Comparison of ENCODE assay signal across 9 cellular contexts in genomic region chr16:89557230-89557935, GRCh38. TPM values are rescaled to one million over a fixed set of nuclear protein-coding genes. Genes with fewer than 3 reads are reported as not detected.
DNase-seq lines count a peak whose midpoint lies in the region; ATAC-seq and TF ChIP-seq lines count a peak whose summit lies in the region.
"Had no signal": no experiment of that assay in that cellular context is flagged by ENCODE, and none has a peak within 500 bp of the region (broad histone marks: within the 10 kb centered on the region; RNA-seq: fewer than 3 reads in every experiment).

No MANE protein-coding gene starts in this region.

- in situ Hi-C loops in SK-MEL-5 (cut with HindIII; ENCODE audit: low pct_unique_long_range_greater_than_20kb, low sequenced_read_pairs): no loop called here

- TF ChIP-seq POLR2A in tibial nerve (IDR thresholded peaks at IDR 0.05): no peak

- no peak overlapping the region for H4K5ac ChIP-seq in H9 (ENCODE audit: insufficient read length, low read depth, low read length)

- H3K4me3 ChIP-seq in parathyroid adenoma (ENCODE audit: low read depth, low read length) (no peak overlapping the region), tibial nerve (no peak overlapping the region)

- peak overlapping the region in 1 of 2 experiments; percentile 50; a peak in 2 of 5 replicates for H3K4me3 Mint-ChIP-seq in H9
- peak overlapping the region; percentile 43 for H3K4me3 Mint-ChIP-seq in activated naive CD4-positive, alpha-beta T cell treated with anti-CD3 and anti-CD28 coated beads, Interleukin-2, amount 10 ng/mL, durations not matched to agents 7 days and 5 days

- H3K27me3 ChIP-seq in H9 (ENCODE audit: insufficient read depth, low read length) (no peaks in the 10 kb centered on the region), parathyroid adenoma (ENCODE audit: control insufficient read depth, insufficient read depth, low read length) (no peaks in the 10 kb centered on the region), tibial nerve (no peaks in the 10 kb centered on the region)

- H3K27ac ChIP-seq in H9 (ENCODE audit: insufficient read length, low read depth, low read length) (no peak overlapping the region), parathyroid adenoma (no peak overlapping the region), tibial nerve (peak overlapping the region in 2 of 4 donors; percentile 26 to 42)

- no peaks in the 10 kb centered on the region; a peak in 1 of 5 replicates for H3K9me3 Mint-ChIP-seq in H9
- H3K9me3 Mint-ChIP-seq in activated naive CD4-positive, alpha-beta T cell treated with anti-CD3 and anti-CD28 coated beads, Interleukin-2, amount 10 ng/mL, durations not matched to agents 7 days and 5 days: no peaks in the 10 kb centered on the region

- peaks cover 10% of the 10 kb centered on the region; the same call in 1 of the 2 replicates for H3K79me2 ChIP-seq in H9 (ENCODE audit: insufficient read depth, low read length)
- H3K79me2 ChIP-seq in parathyroid adenoma: no peaks in the 10 kb centered on the region

- no peaks in the 10 kb centered on the region; the same call in 1 of the 2 replicates for H3K27me3 Mint-ChIP-seq in H9 (ENCODE audit: low read depth)
- no peaks in the 10 kb centered on the region for H3K27me3 Mint-ChIP-seq in activated naive CD4-positive, alpha-beta T cell treated with anti-CD3 and anti-CD28 coated beads, Interleukin-2, amount 10 ng/mL, durations not matched to agents 7 days and 5 days

- H2AFZ ChIP-seq in H9 (ENCODE audit: low read length) (no peak overlapping the region), parathyroid adenoma (no peak overlapping the region)

- no peak overlapping the region for H4K91ac ChIP-seq in H9 (ENCODE audit: insufficient read length, low read depth, low read length)

- peaks cover 13% of the 10 kb centered on the region for H3K23me2 ChIP-seq in H9 (ENCODE audit: insufficient read length, low read depth, low read length, poor library complexity, severe bottlenecking)

- no peak overlapping the region for H2BK5ac ChIP-seq in H9 (ENCODE audit: insufficient read length, low read length)

- H3K36me3 Mint-ChIP-seq in H9 (ENCODE audit: insufficient read depth in 1 of 3, low read depth in 3 of 3): peaks cover 19 to 58% (median 53%) of the 10 kb centered on the region in 3 experiments
- peaks cover 24% of the 10 kb centered on the region for H3K36me3 Mint-ChIP-seq in activated naive CD4-positive, alpha-beta T cell treated with anti-CD3 and anti-CD28 coated beads, Interleukin-2, amount 10 ng/mL, durations not matched to agents 7 days and 5 days

- H3K9me3 ChIP-seq in H9 (ENCODE audit: control insufficient read depth, low read depth, low read length) (no peaks in the 10 kb centered on the region), parathyroid adenoma (ENCODE audit: control insufficient read depth, low read length) (no peaks in the 10 kb centered on the region), tibial nerve (no peaks in the 10 kb centered on the region)

- H3K36me3 ChIP-seq in parathyroid adenoma (ENCODE audit: control insufficient read depth, insufficient read depth, low read length) (no peaks in the 10 kb centered on the region), tibial nerve (peaks cover 2 to 66% (median 5%) of the 10 kb centered on the region in 3 donors)

- H2BK20ac ChIP-seq in H9 (ENCODE audit: low read depth, low read length, poor library complexity, severe bottlenecking): no peak overlapping the region

- H4K20me1 ChIP-seq in H9 (ENCODE audit: control insufficient read depth, insufficient read depth, insufficient read length): peaks cover 4% of the 10 kb centered on the region

- H3T11ph ChIP-seq in H9 (ENCODE audit: low read length): no peak overlapping the region

- H3K23ac ChIP-seq in H9 (ENCODE audit: insufficient read length, low read depth, low read length): no peak overlapping the region

- peak overlapping the region; percentile 72 to 95 (median 77); a peak in 5 of 7 replicates for H3K27ac Mint-ChIP-seq in H9
- H3K27ac Mint-ChIP-seq in activated naive CD4-positive, alpha-beta T cell treated with anti-CD3 and anti-CD28 coated beads, Interleukin-2, amount 10 ng/mL, durations not matched to agents 7 days and 5 days: peak overlapping the region; percentile 64

- H3K4ac ChIP-seq in H9 (ENCODE audit: low read depth, low read length): no peak overlapping the region

- no peak overlapping the region for H2BK12ac ChIP-seq in H9 (ENCODE audit: insufficient read length, low read depth, low read length)

- H2BK120ac ChIP-seq in H9 (ENCODE audit: low read depth, low read length, poor library complexity, severe bottlenecking): no peak overlapping the region

- H3K18ac ChIP-seq in H9 (ENCODE audit: insufficient read length, low read depth, low read length): no peak overlapping the region

- WGBS in H9 (ENCODE audit: extremely low coverage, insufficient read length, low lambda C conversion rate): no CpG with 5 or more reads among the region's 17 CpGs
- WGBS in tibial nerve, 2 donors: 21 to 36% methylated on average over 16 to 17 of the region's 17 CpGs

- no peak overlapping the region for H3K56ac ChIP-seq in H9 (ENCODE audit: insufficient read length, low read depth, low read length)

- no peak overlapping the region for H3K14ac ChIP-seq in H9 (ENCODE audit: insufficient read depth, low read length)

- CTCF ChIA-PET in activated naive CD4-positive, alpha-beta T cell treated with anti-CD3 and anti-CD28 coated beads, Interleukin-2, amount 10 ng/mL, durations not matched to agents 7 days and 5 days (lab: Charles Lee): interaction anchor here (0.9 to 1.9 kb wide), 11 partner anchors 7 to 224 kb away, joined by 3 to 11 read pairs (median 3); no protein-coding TSS in a partner anchor

- H3K4me1 ChIP-seq in H9 (ENCODE audit: insufficient read depth, low read length): no peaks in the 10 kb centered on the region; the same call in 1 of the 2 replicates
- H3K4me1 ChIP-seq in parathyroid adenoma: peaks cover 5% of the 10 kb centered on the region
- peaks cover 0 to 42% (median 17%) of the 10 kb centered on the region in 4 donors for H3K4me1 ChIP-seq in tibial nerve

- peak; percentile 75 for DNase-seq in CD1c-positive myeloid dendritic cell (ENCODE audit: extremely low spot score)
- peak; percentile 93 for DNase-seq in H9
- DNase-seq in SK-MEL-5 (ENCODE audit: low read depth, low spot score): peak; percentile 90
- DNase-seq in activated naive CD4-positive, alpha-beta T cell treated with anti-CD3 and anti-CD28 coated beads, Interleukin-2, amount 10 ng/mL, durations not matched to agents 7 days and 5 days: peak; percentile 92
- DNase-seq in glomerular visceral epithelial cell (ENCODE audit: extremely low spot score): peak; percentile 46
- peak; percentile 64 to 84 for DNase-seq in tibial nerve (ENCODE audit: low spot score in 2 of 2)

- ATAC-seq in HG02970 (IDR thresholded peaks at IDR 0.05; ENCODE audit: low FRiP score, unreplicated experiment): no peak

- H3K4me2 ChIP-seq in H9 (ENCODE audit: insufficient read depth, insufficient read length, low read length): no peak overlapping the region
- H3K4me2 ChIP-seq in parathyroid adenoma (ENCODE audit: low read length): no peak overlapping the region

- TF ChIP-seq CTCF in H9 (conservative IDR thresholded peaks at IDR 0.05) (peak; percentile 82), parathyroid adenoma (IDR thresholded peaks at IDR 0.05) (peak; percentile 47), tibial nerve (IDR thresholded peaks at IDR 0.05) (peak; percentile 73 to 76 (median 75))

- H3K9ac ChIP-seq in H9 (ENCODE audit: extremely low read depth, insufficient read length, low read length) (no peak overlapping the region), parathyroid adenoma (no peak overlapping the region)

- no peak overlapping the region for H2BK15ac ChIP-seq in H9 (ENCODE audit: low read depth, low read length)

- H3K4me1 Mint-ChIP-seq in H9: peaks cover 11 to 15% of the 10 kb centered on the region in 2 experiments
- H3K4me1 Mint-ChIP-seq in activated naive CD4-positive, alpha-beta T cell treated with anti-CD3 and anti-CD28 coated beads, Interleukin-2, amount 10 ng/mL, durations not matched to agents 7 days and 5 days: peaks cover 24% of the 10 kb centered on the region

- H3K79me1 ChIP-seq in H9 (ENCODE audit: insufficient read depth, low read depth, low read length, poor library complexity, severe bottlenecking): peaks cover 4% of the 10 kb centered on the region

- H2AK5ac ChIP-seq in H9 (ENCODE audit: insufficient read length, low read length): no peak overlapping the region

- TF ChIP-seq EP300 in tibial nerve (IDR thresholded peaks at IDR 0.05): no peak

- no peak overlapping the region for H4K8ac ChIP-seq in H9 (replicated peaks; ENCODE audit: insufficient read length, low read depth, low read length)

RNA-seq across cellular contexts. Expression of gene RPL13, which starts 3.1 kb away (rescaled TPM):
- total RNA-seq in H9 (2021) (2,157 and 2,259 TPM in 2 replicates), tibial nerve (1,000 to 10,000 TPM; 5,811 to 9,745 (median 6,935) TPM)
- 2,970 and 3,073 TPM in 2 replicates for total RNA-seq in SK-MEL-5 (2014; rRNA removed; shearing (Covaris generic))
- 4,090 and 4,787 TPM in 2 replicates for polyA plus RNA-seq in SK-MEL-5 (2015; cell fraction: cytosol; rRNA removed)
- 1,125 and 1,141 TPM in 2 replicates for polyA plus RNA-seq in SK-MEL-5 (2015; cell fraction: nucleus; rRNA removed)

RNA-seq across cellular contexts. Expression of gene CPNE7, which starts 18.2 kb away (rescaled TPM):
- total RNA-seq in H9 (2021): 22.5 and 23.4 TPM in 2 replicates
- 0.58 TPM in 1 of 2 replicates, not detected in the other for total RNA-seq in SK-MEL-5 (2014; rRNA removed; shearing (Covaris generic))
- polyA plus RNA-seq in SK-MEL-5 (2015; cell fraction: cytosol; rRNA removed): not detected in 2 replicates
- polyA plus RNA-seq in SK-MEL-5 (2015; cell fraction: nucleus; rRNA removed): 6.1 TPM in 1 of 2 replicates, not detected in the other
- total RNA-seq in tibial nerve: 10 to 100 TPM in 1 of 4 donors, 1 to 10 TPM in 1, under 1 TPM in 1, not detected in 1; 0.90 to 10.0 (median 4.2) TPM

RNA-seq across cellular contexts. Expression of gene SPG7, which starts 49.2 kb away (rescaled TPM):
- 110 and 119 TPM in 2 replicates for total RNA-seq in H9 (2021)
- 52.6 and 53.9 TPM in 2 replicates for total RNA-seq in SK-MEL-5 (2014; rRNA removed; shearing (Covaris generic))
- 45.5 and 47.1 TPM in 2 replicates for polyA plus RNA-seq in SK-MEL-5 (2015; cell fraction: cytosol; rRNA removed)
- 423 and 500 TPM in 2 replicates for polyA plus RNA-seq in SK-MEL-5 (2015; cell fraction: nucleus; rRNA removed)
- total RNA-seq in tibial nerve: 100 to 1,000 TPM; 102 to 178 (median 127) TPM

RNA-seq across cellular contexts. Expression of gene DPEP1, which starts 56.1 kb away (rescaled TPM):
- total RNA-seq in H9 (2021): 1.1 and 1.2 TPM in 2 replicates
- total RNA-seq in SK-MEL-5 (2014; rRNA removed; shearing (Covaris generic)): 0.53 and 0.88 TPM in 2 replicates
- 0.25 and 2.6 TPM in 2 replicates for polyA plus RNA-seq in SK-MEL-5 (2015; cell fraction: cytosol; rRNA removed)
- 11.7 and 27.7 TPM in 2 replicates for polyA plus RNA-seq in SK-MEL-5 (2015; cell fraction: nucleus; rRNA removed)
- 1 to 10 TPM in 1 of 4 donors, under 1 TPM in 3; 0.39 to 2.5 (median 0.74) TPM for total RNA-seq in tibial nerve
- total RNA-seq: T-helper 2 cell treated with Interferon-gamma antibody and Interleukin-4, amounts not matched to agents 100 ng/mL and 5 ng/mL, for 36 hours had no signal
